In the genomic region with DNA sequence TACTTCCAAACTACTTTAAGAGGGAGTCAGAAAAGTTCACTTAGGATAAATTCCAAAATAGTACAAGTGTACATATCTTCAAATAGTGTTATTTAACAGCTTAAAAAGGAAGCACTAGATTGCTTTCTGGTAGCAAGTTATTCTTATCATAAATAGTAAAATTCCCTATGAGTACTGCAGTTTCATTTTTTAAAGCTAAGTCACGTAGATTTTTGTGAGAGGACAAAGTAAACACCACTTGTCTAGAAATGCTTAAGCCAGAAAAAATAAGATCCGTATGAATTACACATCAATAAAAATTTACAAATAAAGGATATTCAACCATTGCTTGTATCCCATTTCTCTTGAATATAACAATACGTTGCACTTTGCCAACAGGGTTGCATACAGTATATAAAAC, we compare ENCODE assay signal across 28 cellular contexts.
"Had no signal": no experiment of that assay in that cellular context is flagged by ENCODE, and none has a peak within 500 bp of the region (broad histone marks: within the 10 kb centered on the region; RNA-seq: fewer than 3 reads in every experiment).

No MANE protein-coding gene starts in this region.

- H3K27ac ChIP-seq: adrenal gland, body of pancreas, neutrophil, pancreas, prostate gland, suprapubic skin, WERI-Rb-1 had no signal

- H3K27ac Mint-ChIP-seq: activated CD8-positive, alpha-beta T cell treated with anti-CD3 and anti-CD28 coated beads for 36 hours; activated naive CD4-positive, alpha-beta T cell treated with anti-CD3 and anti-CD28 coated beads for 36 hours; activated naive CD8-positive, alpha-beta T cell treated with anti-CD3 and anti-CD28 coated beads for 36 hours; mesothelial cell of epicardium; naive B cell; nephron progenitor cell had no signal

- H3K27me3 ChIP-seq: adrenal gland, body of pancreas, neutrophil, pancreas, suprapubic skin, tibial artery had no signal

- H3K9me3 Mint-ChIP-seq: activated CD4-positive, alpha-beta T cell treated with anti-CD3 and anti-CD28 coated beads, Interleukin-2, amount 10 ng/mL, durations not matched to agents 24 days and 14 days; activated CD8-positive, alpha-beta T cell treated with anti-CD3 and anti-CD28 coated beads for 36 hours; activated naive CD4-positive, alpha-beta T cell treated with anti-CD3 and anti-CD28 coated beads for 36 hours; activated naive CD8-positive, alpha-beta T cell treated with anti-CD3 and anti-CD28 coated beads for 36 hours; mesothelial cell of epicardium; nephron progenitor cell had no signal

- H3K36me3 ChIP-seq: prostate gland had no signal

- H3K9me3 ChIP-seq: adrenal gland, body of pancreas, neutrophil, pancreas, prostate gland, suprapubic skin, tibial artery had no signal

- H3K4me3 Mint-ChIP-seq: activated CD4-positive, alpha-beta T cell treated with anti-CD3 and anti-CD28 coated beads, Interleukin-2, amount 10 ng/mL, durations not matched to agents 24 days and 14 days; activated CD8-positive, alpha-beta T cell treated with anti-CD3 and anti-CD28 coated beads for 36 hours; activated naive CD4-positive, alpha-beta T cell treated with anti-CD3 and anti-CD28 coated beads for 36 hours; activated naive CD8-positive, alpha-beta T cell treated with anti-CD3 and anti-CD28 coated beads for 36 hours; mesothelial cell of epicardium; naive B cell; nephron progenitor cell had no signal

- H3K27me3 Mint-ChIP-seq: activated CD4-positive, alpha-beta T cell treated with anti-CD3 and anti-CD28 coated beads, Interleukin-2, amount 10 ng/mL, durations not matched to agents 24 days and 14 days; activated CD8-positive, alpha-beta T cell treated with anti-CD3 and anti-CD28 coated beads for 36 hours; activated naive CD8-positive, alpha-beta T cell treated with anti-CD3 and anti-CD28 coated beads for 36 hours had no signal

- H3K4me1 Mint-ChIP-seq: naive B cell, nephron progenitor cell had no signal

- DNase-seq: activated CD4-positive, alpha-beta T cell treated with anti-CD3 and anti-CD28 coated beads, Interleukin-2, amount 10 ng/mL, durations not matched to agents 24 days and 14 days; activated CD4-positive, CD25-positive, alpha-beta regulatory T cell treated with anti-CD3 and anti-CD28 coated beads, Interleukin-2, amount 50 U/mL, for 72 hours; activated CD8-positive, alpha-beta T cell treated with anti-CD3 and anti-CD28 coated beads for 36 hours; activated effector memory CD4-positive, alpha-beta T cell treated with anti-CD3 and anti-CD28 coated beads, Interleukin-2, amount 50 U/mL, for 16 hours; activated naive CD4-positive, alpha-beta T cell treated with anti-CD3 and anti-CD28 coated beads for 36 hours; activated naive CD8-positive, alpha-beta T cell treated with anti-CD3 and anti-CD28 coated beads for 36 hours; adrenal gland; aorta; body of pancreas; cortex of kidney; head of caudate nucleus; hippocampal formation; kidney; left colon; naive B cell; nephron progenitor cell; pancreas; retina; stimulated activated CD4-positive, alpha-beta T cell treated with anti-CD3 and anti-CD28 coated beads, Interleukin-15, amount 100 ng/mL, for 24 hours; stimulated activated CD4-positive, alpha-beta T cell treated with anti-CD3 and anti-CD28 coated beads, Interleukin-2, amount 100 ng/mL, for 24 hours; stimulated activated naive CD4-positive, alpha-beta T cell; T1000; tibial artery; WERI-Rb-1 had no signal

- H3K4me3 ChIP-seq: adrenal gland, body of pancreas, pancreas, prostate gland, suprapubic skin, tibial artery had no signal

- ATAC-seq: activated CD8-positive, alpha-beta T cell treated with anti-CD3 and anti-CD28 coated beads for 36 hours; body of pancreas; left colon; pancreas had no signal

- H3K4me1 ChIP-seq: pancreas, prostate gland, suprapubic skin had no signal
